In genomic region chr2:33488178-33488690, GRCh38 we compare ENCODE assay signal across 12 cellular contexts. TPM values are rescaled to one million over a fixed set of nuclear protein-coding genes. Genes with fewer than 3 reads are reported as not detected.
DNase-seq lines count a peak whose midpoint lies in the region; ATAC-seq and TF ChIP-seq lines count a peak whose summit lies in the region.
"Had no signal": no experiment of that assay in that cellular context is flagged by ENCODE, and none has a peak within 500 bp of the region (broad histone marks: within the 10 kb centered on the region; RNA-seq: fewer than 3 reads in every experiment).

No MANE protein-coding gene starts in this region.

- intact Hi-C loops in left colon (cut with DNase I, micrococcal nuclease) = no loop called here

- peak; percentile 31 for DNase-seq in AG10803 (ENCODE audit: low read depth)
- no peak for DNase-seq in NCI-H1048 (lab: John Stamatoyannopoulos, UW)
- no peak for DNase-seq in left colon
- no peak for DNase-seq in inferior parietal cortex (ENCODE audit: extremely low spot score)
- DNase-seq in NOMO-1 (lab: John Stamatoyannopoulos, UW; ENCODE audit: unreplicated experiment in 2 of 2) = no peak
- DNase-seq: NCI-H1436 treated with DMSO at 0.1 percent for 48 hours; nephron progenitor cell; stimulated activated naive CD4-positive, alpha-beta T cell treated with Interleukin-2 at 50 U/mL for 16 hours had no signal

- ATAC-seq in GM18907 (IDR thresholded peaks at IDR 0.05; ENCODE audit: unreplicated experiment) (peak; percentile 40), HG02642 (IDR thresholded peaks at IDR 0.05; ENCODE audit: poor library complexity, unreplicated experiment) (peak; percentile 41), HG03457 (IDR thresholded peaks at IDR 0.05; ENCODE audit: unreplicated experiment) (peak; percentile 34), left colon (no peak)
- ATAC-seq: WTC11 had no signal

- no peak for TF ChIP-seq CTCF in AG10803 (conservative IDR thresholded peaks at IDR 0.05; ENCODE audit: low read length)

- H3K4me3 ChIP-seq in AG10803 (ENCODE audit: low read length) = no peak overlapping the region

RNA-seq across cellular contexts. Expression of gene RASGRP3, which starts 11.8 kb away (rescaled TPM):
- total RNA-seq in left colon = 1 to 10 TPM; 2.8 to 5.1 TPM
